ENCODE assay signal across 1 cellular context in the genomic region with DNA sequence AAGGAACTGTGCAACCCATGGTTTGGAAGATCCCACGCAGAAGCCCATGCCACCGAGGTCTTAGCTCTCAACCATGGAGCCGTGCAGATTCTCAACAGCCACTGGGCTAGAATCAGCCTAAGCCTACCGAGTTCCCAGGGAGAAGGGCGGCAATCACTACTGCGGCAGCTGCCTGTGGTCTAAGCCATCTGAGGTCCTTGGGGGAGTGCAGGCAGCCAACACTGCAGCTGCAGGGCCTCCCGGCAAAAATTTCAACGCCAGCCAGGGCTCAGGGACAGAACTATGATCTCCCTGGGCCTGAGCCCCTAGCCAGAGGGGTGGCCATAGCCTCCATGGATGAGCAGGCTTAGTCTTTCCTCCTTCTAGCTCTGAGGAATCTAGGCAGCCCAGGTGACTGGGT.
TF ChIP-seq lines count a peak whose summit lies in the region.

No MANE protein-coding gene starts in this region.

TF ChIP-seq in HepG2, 621 proteins besides CTCF, POLR2A, EP300 and RAD21 (continued from another document):
- TF ChIP-seq, protein P1, sequence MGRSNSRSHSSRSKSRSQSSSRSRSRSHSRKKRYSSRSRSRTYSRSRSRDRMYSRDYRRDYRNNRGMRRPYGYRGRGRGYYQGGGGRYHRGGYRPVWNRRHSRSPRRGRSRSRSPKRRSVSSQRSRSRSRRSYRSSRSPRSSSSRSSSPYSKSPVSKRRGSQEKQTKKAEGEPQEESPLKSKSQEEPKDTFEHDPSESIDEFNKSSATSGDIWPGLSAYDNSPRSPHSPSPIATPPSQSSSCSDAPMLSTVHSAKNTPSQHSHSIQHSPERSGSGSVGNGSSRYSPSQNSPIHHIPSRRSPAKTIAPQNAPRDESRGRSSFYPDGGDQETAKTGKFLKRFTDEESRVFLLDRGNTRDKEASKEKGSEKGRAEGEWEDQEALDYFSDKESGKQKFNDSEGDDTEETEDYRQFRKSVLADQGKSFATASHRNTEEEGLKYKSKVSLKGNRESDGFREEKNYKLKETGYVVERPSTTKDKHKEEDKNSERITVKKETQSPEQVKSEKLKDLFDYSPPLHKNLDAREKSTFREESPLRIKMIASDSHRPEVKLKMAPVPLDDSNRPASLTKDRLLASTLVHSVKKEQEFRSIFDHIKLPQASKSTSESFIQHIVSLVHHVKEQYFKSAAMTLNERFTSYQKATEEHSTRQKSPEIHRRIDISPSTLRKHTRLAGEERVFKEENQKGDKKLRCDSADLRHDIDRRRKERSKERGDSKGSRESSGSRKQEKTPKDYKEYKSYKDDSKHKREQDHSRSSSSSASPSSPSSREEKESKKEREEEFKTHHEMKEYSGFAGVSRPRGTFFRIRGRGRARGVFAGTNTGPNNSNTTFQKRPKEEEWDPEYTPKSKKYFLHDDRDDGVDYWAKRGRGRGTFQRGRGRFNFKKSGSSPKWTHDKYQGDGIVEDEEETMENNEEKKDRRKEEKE (IDR thresholded peaks at IDR 0.05): no peak
- TF ChIP-seq PHF20 (CRISPR knock-in tag; IDR thresholded peaks at IDR 0.05) (no peak), FOXO1 (CRISPR knock-in tag; IDR thresholded peaks at IDR 0.05) (no peak), GABPB1 (CRISPR knock-in tag; IDR thresholded peaks at IDR 0.05) (no peak), CHD2 (IDR thresholded peaks at IDR 0.05; ENCODE audit: low read depth, low read length) (no peak), SIX1 (CRISPR knock-in tag; IDR thresholded peaks at IDR 0.05; ENCODE audit: borderline replicate concordance) (no peak), ARNTL (CRISPR knock-in tag; IDR thresholded peaks at IDR 0.05) (no peak), E2F5 (CRISPR knock-in tag; conservative IDR thresholded peaks at IDR 0.05) (no peak), ZFP90 (CRISPR knock-in tag; IDR thresholded peaks at IDR 0.05; ENCODE audit: borderline replicate concordance) (no peak), HNRNPH1 (optimal IDR thresholded peaks at IDR 0.05; ENCODE audit: low read depth, low read length) (no peak)
